In genomic region chr9:89428901-89429890, GRCh38 we compare ENCODE assay signal across 9 cellular contexts.
DNase-seq lines count a peak whose midpoint lies in the region; TF ChIP-seq lines count a peak whose summit lies in the region.
"Had no signal": no experiment of that assay in that cellular context is flagged by ENCODE, and none has a peak within 500 bp of the region (broad histone marks: within the 10 kb centered on the region; RNA-seq: fewer than 3 reads in every experiment).

No MANE protein-coding gene starts in this region.

- no peak overlapping the region for H3K4me2 ChIP-seq in hepatocyte

- H3K27me3 ChIP-seq in hepatocyte: no peaks in the 10 kb centered on the region
- no peaks in the 10 kb centered on the region for H3K27me3 ChIP-seq in uterus

- POLR2A ChIA-PET in activated CD4-positive, alpha-beta memory T cell treated with anti-CD3 and anti-CD28 coated beads, Interleukin-2, amount 10 ng/mL, durations not matched to agents 7 days and 5 days (lab: Charles Lee): interaction anchor here (0.7 to 7.8 kb wide), 14 partner anchors 9 to 119 kb away, joined by 3 to 63 read pairs (median 4); no protein-coding TSS in a partner anchor

- DNase-seq in activated CD8-positive, alpha-beta memory T cell treated with anti-CD3 and anti-CD28 coated beads, Interleukin-2, amount 50 U/mL, for 4 hours: peak; percentile 65
- DNase-seq in activated CD8-positive, alpha-beta memory T cell treated with anti-CD3 and anti-CD28 coated beads, Interleukin-2, amount 50 U/mL, for 48 hours: no peak
- peak; percentile 63 for DNase-seq in activated CD4-positive, alpha-beta memory T cell treated with anti-CD3 and anti-CD28 coated beads, Interleukin-2, amount 10 ng/mL, durations not matched to agents 7 days and 5 days
- DNase-seq in hepatocyte (ENCODE audit: low spot score): no peak
- DNase-seq in uterus: no peak
- DNase-seq in NCI-H2196 (lab: John Stamatoyannopoulos, UW; ENCODE audit: unreplicated experiment): no peak
- DNase-seq in HUDEP-2 (lab: John Stamatoyannopoulos, UW; ENCODE audit: unreplicated experiment in 76 of 76): no peak

- TF ChIP-seq POLR2A in uterus (IDR thresholded peaks at IDR 0.05): no peak

- TF ChIP-seq CTCF in hepatocyte (IDR thresholded peaks at IDR 0.05; ENCODE audit: poor library complexity): peak; percentile 23
- TF ChIP-seq CTCF in uterus (IDR thresholded peaks at IDR 0.05): no peak

- intact Hi-C loops in uterus (cut with DNase I; ENCODE audit: low total_unique reads): no loop called here

- H3K79me2 ChIP-seq in hepatocyte: peaks cover 8% of the 10 kb centered on the region

- H4K20me1 ChIP-seq in hepatocyte (ENCODE audit: insufficient read depth, poor library complexity, severe bottlenecking): no peaks in the 10 kb centered on the region

- peaks cover 89% of the 10 kb centered on the region for H3K4me1 Mint-ChIP-seq in activated CD4-positive, alpha-beta memory T cell treated with anti-CD3 and anti-CD28 coated beads, Interleukin-2, amount 10 ng/mL, durations not matched to agents 7 days and 5 days

- WGBS in hepatocyte (ENCODE audit: low lambda C conversion rate, missing lambda C conversion rate): 92% methylated on average over 25 of the region's 25 CpGs

- H3K4me3 ChIP-seq in hepatocyte: no peak overlapping the region
- no peak overlapping the region for H3K4me3 ChIP-seq in uterus
- H3K4me3 ChIP-seq: SK-N-MC had no signal

- no peaks in the 10 kb centered on the region for H3K27me3 Mint-ChIP-seq in activated CD4-positive, alpha-beta memory T cell treated with anti-CD3 and anti-CD28 coated beads, Interleukin-2, amount 10 ng/mL, durations not matched to agents 7 days and 5 days

- CTCF ChIA-PET in activated CD4-positive, alpha-beta memory T cell treated with anti-CD3 and anti-CD28 coated beads, Interleukin-2, amount 10 ng/mL, durations not matched to agents 7 days and 5 days (lab: Charles Lee): interaction anchor here (0.6 to 5.1 kb wide), 26 partner anchors 9 to 146 kb away, joined by 3 to 69 read pairs (median 5); no protein-coding TSS in a partner anchor

- no peaks in the 10 kb centered on the region for H3K9me2 ChIP-seq in hepatocyte (replicated peaks; ENCODE audit: insufficient read depth)

- H3K27ac Mint-ChIP-seq in activated CD4-positive, alpha-beta memory T cell treated with anti-CD3 and anti-CD28 coated beads, Interleukin-2, amount 10 ng/mL, durations not matched to agents 7 days and 5 days: peak overlapping the region; percentile 97

- H3K9me3 ChIP-seq in hepatocyte (ENCODE audit: low read depth) (no peaks in the 10 kb centered on the region), uterus (no peaks in the 10 kb centered on the region)

- H3K4me3 Mint-ChIP-seq in activated CD4-positive, alpha-beta memory T cell treated with anti-CD3 and anti-CD28 coated beads, Interleukin-2, amount 10 ng/mL, durations not matched to agents 7 days and 5 days: no peak overlapping the region

- H3K4me1 ChIP-seq in hepatocyte (ENCODE audit: insufficient read depth) (no peaks in the 10 kb centered on the region), uterus (no peaks in the 10 kb centered on the region)

- H3K36me3 ChIP-seq in hepatocyte (replicated peaks; ENCODE audit: insufficient read depth, low read depth): no peaks in the 10 kb centered on the region
- H3K36me3 ChIP-seq in uterus: no peaks in the 10 kb centered on the region

- H3K36me3 Mint-ChIP-seq in activated CD4-positive, alpha-beta memory T cell treated with anti-CD3 and anti-CD28 coated beads, Interleukin-2, amount 10 ng/mL, durations not matched to agents 7 days and 5 days (ENCODE audit: low read depth): peaks cover 65% of the 10 kb centered on the region

- H3K9me3 Mint-ChIP-seq in activated CD4-positive, alpha-beta memory T cell treated with anti-CD3 and anti-CD28 coated beads, Interleukin-2, amount 10 ng/mL, durations not matched to agents 7 days and 5 days: no peaks in the 10 kb centered on the region

- H2AFZ ChIP-seq in hepatocyte: no peak overlapping the region

- H3K27ac ChIP-seq in hepatocyte (no peak overlapping the region), temporal lobe (ENCODE audit: low read depth, low read length) (peak overlapping the region; percentile 92), uterus (no peak overlapping the region)
- H3K27ac ChIP-seq: SK-N-MC had no signal

Comparison
In these comparisons a context has a peak if more than half of its experiments do, and no peak if none do; other contexts are left out.
1. DNase-seq: peak in activated CD8-positive, alpha-beta memory T cell treated with anti-CD3 and anti-CD28 coated beads, Interleukin-2, amount 50 U/mL, for 4 hours (single experiment) and activated CD4-positive, alpha-beta memory T cell treated with anti-CD3 and anti-CD28 coated beads, Interleukin-2, amount 10 ng/mL, durations not matched to agents 7 days and 5 days (single experiment); none in activated CD8-positive, alpha-beta memory T cell treated with anti-CD3 and anti-CD28 coated beads, Interleukin-2, amount 50 U/mL, for 48 hours (single experiment), hepatocyte (single experiment), uterus (0 of 2), NCI-H2196 (single experiment) and HUDEP-2 (0 of 76).